Comparison of ENCODE assay signal across 11 cellular contexts in the genomic region with DNA sequence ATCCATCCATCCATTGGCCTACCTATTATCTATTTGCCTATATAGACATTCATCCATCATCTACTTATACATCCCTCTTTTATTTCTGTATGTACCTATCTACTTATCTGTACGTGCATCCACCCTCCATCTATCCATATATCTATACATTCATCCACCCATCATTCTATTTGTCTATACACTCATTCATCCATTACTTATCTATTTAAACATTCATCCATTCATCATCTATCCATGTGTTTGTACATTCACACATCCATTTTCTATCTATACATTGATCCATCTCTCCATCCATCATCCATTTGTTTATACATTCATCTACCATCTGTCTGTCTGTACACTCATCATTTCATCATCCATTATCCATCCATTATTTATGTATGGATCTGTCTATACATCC.
"Had no signal": no experiment of that assay in that cellular context is flagged by ENCODE, and none has a peak within 500 bp of the region (broad histone marks: within the 10 kb centered on the region; RNA-seq: fewer than 3 reads in every experiment).

No MANE protein-coding gene starts in this region.

- H3K4me1 Mint-ChIP-seq: GM23338 had no signal

- FAIRE-seq: H1, H54 had no signal

- H3K9me3 Mint-ChIP-seq: H9 had no signal

- H3K4me3 Mint-ChIP-seq: GM23338, H9, HFFc6 had no signal

- H3K27ac ChIP-seq: GM23248 had no signal

- H3K9me3 ChIP-seq: HAP-1 had no signal

- H3K4me2 ChIP-seq: GM23338 had no signal

- H3K4me1 ChIP-seq: HAP-1 had no signal

- H3K4me3 ChIP-seq: GM23248, GM23338, HAP-1 had no signal

- ATAC-seq: GM23338, HCT116 had no signal

- H3K36me3 ChIP-seq: HAP-1 had no signal

- H2AFZ ChIP-seq: GM23248, GM23338 had no signal

- DNase-seq: GM23248, GOT3, H7, H9, HCEC 1CT, HFFc6 had no signal

- H3K9ac ChIP-seq: GM23248 had no signal

- H3K27ac Mint-ChIP-seq: GM23338, H9, HFFc6 had no signal
